Comparison of ENCODE assay signal across 19 cellular contexts in genomic region chr1:183002267-183002666, GRCh38. TPM values are rescaled to one million over a fixed set of nuclear protein-coding genes. Genes with fewer than 3 reads are reported as not detected.
DNase-seq lines count a peak whose midpoint lies in the region; ATAC-seq and TF ChIP-seq lines count a peak whose summit lies in the region.
"Had no signal": no experiment of that assay in that cellular context is flagged by ENCODE, and none has a peak within 500 bp of the region (broad histone marks: within the 10 kb centered on the region; RNA-seq: fewer than 3 reads in every experiment).

No MANE protein-coding gene starts in this region.

- H3K27me3 ChIP-seq in heart left ventricle (no peaks in the 10 kb centered on the region), right atrium auricular region (no peaks in the 10 kb centered on the region), thyroid gland (no peaks in the 10 kb centered on the region), brain microvascular endothelial cell (replicated peaks) (no peaks in the 10 kb centered on the region)
- H3K27me3 ChIP-seq: Peyer's patch, SJSA1 had no signal

- H3K4me3 ChIP-seq in heart left ventricle (no peak overlapping the region), right atrium auricular region (no peak overlapping the region), thyroid gland (replicated peaks in 1 of 3) (no peak overlapping the region), brain microvascular endothelial cell (ENCODE audit: low read depth, low read length) (no peak overlapping the region)
- H3K4me3 ChIP-seq: Peyer's patch, SJSA1 had no signal

- H3K27ac ChIP-seq in heart left ventricle = peak overlapping the region in 10 of 12 donors; percentile 27 to 77 (median 60)
- peak overlapping the region in 1 of 2 donors; percentile 66 for H3K27ac ChIP-seq in right atrium auricular region
- peak overlapping the region in 2 of 3 donors; percentile 6 to 11 for H3K27ac ChIP-seq in thyroid gland
- no peak overlapping the region for H3K27ac ChIP-seq in brain microvascular endothelial cell
- H3K27ac ChIP-seq: SJSA1 had no signal

- ATAC-seq in heart left ventricle = no peak
- ATAC-seq in GM21786 (IDR thresholded peaks at IDR 0.05; ENCODE audit: unreplicated experiment) = no peak

- H3K36me3 ChIP-seq in heart left ventricle (no peaks in the 10 kb centered on the region), right atrium auricular region (no peaks in the 10 kb centered on the region), thyroid gland (no peaks in the 10 kb centered on the region), brain microvascular endothelial cell (replicated peaks) (no peaks in the 10 kb centered on the region)
- H3K36me3 ChIP-seq: Peyer's patch, SJSA1 had no signal

- TF ChIP-seq CTCF in heart left ventricle (IDR thresholded peaks at IDR 0.05) = no peak
- no peak for TF ChIP-seq CTCF in right atrium auricular region (IDR thresholded peaks at IDR 0.05)
- no peak for TF ChIP-seq CTCF in thyroid gland (IDR thresholded peaks at IDR 0.05)
- no peak for TF ChIP-seq CTCF in brain microvascular endothelial cell (IDR thresholded peaks at IDR 0.05; ENCODE audit: low read depth, low read length, missing control alignments)

- TF ChIP-seq POLR2A in heart left ventricle (IDR thresholded peaks at IDR 0.05) (no peak), thyroid gland (IDR thresholded peaks at IDR 0.05) (no peak)

- intact Hi-C loops in heart left ventricle (cut with DNase I) (loop anchor here in 1 of 10 donors (5.0 kb wide), 1 partner anchor 40 kb away; no protein-coding TSS in a partner anchor), thyroid gland (cut with DNase I) (no loop called here)

- H3K4me1 ChIP-seq in heart left ventricle (peaks cover 0 to 41% (median 13%) of the 10 kb centered on the region in 12 donors), right atrium auricular region (no peaks in the 10 kb centered on the region), thyroid gland (peaks cover 0 to 15% of the 10 kb centered on the region in 2 donors)
- H3K4me1 ChIP-seq: Peyer's patch, SJSA1 had no signal

- no peaks in the 10 kb centered on the region for H3K9me3 ChIP-seq in heart left ventricle
- no peaks in the 10 kb centered on the region for H3K9me3 ChIP-seq in right atrium auricular region
- no peaks in the 10 kb centered on the region for H3K9me3 ChIP-seq in thyroid gland
- H3K9me3 ChIP-seq: Peyer's patch, SJSA1 had no signal

- no peak for DNase-seq in heart left ventricle
- DNase-seq in right atrium auricular region (ENCODE audit: low spot score) = no peak
- DNase-seq in NCI-H69 (lab: John Stamatoyannopoulos, UW) = peak; percentile 59
- DNase-seq in kidney tubule cell (ENCODE audit: low spot score) = peak; percentile 92
- no peak for DNase-seq in thyroid gland
- no peak for DNase-seq in NCI-H187 (lab: John Stamatoyannopoulos, UW)
- no peak for DNase-seq in brain microvascular endothelial cell
- DNase-seq: 8988T, DMS 273 treated with DMSO at 0.1 percent for 48 hours, DMS79 treated with DMSO at 0.1 percent for 48 hours, KG1, NCI-H1092 treated with DMSO at 0.1 percent for 48 hours, NCI-H2081, NCI-H2171 treated with DMSO at 0.1 percent for 48 hours, NCI-H524 treated with DMSO at 0.1 percent for 48 hours, Peyer's patch had no signal

- in situ Hi-C loops in brain microvascular endothelial cell (cut with HindIII; ENCODE audit: low pct_ligation_motif_present, low sequenced_read_pairs) = no loop called here

RNA-seq across cellular contexts. Expression of gene LAMC1, which starts 21.0 kb away (rescaled TPM):
- total RNA-seq in heart left ventricle (100 to 1,000 TPM in 7 of 9 donors, 10 to 100 TPM in 2; 78.6 to 226 (median 122) TPM), right atrium auricular region (100 to 1,000 TPM; 154 to 159 TPM), thyroid gland (100 to 1,000 TPM; 150 to 213 (median 174) TPM)
- 100 to 1,000 TPM in 1 of 2 donors, 10 to 100 TPM in 1; 22.9 to 108 TPM for polyA plus RNA-seq in heart left ventricle

RNA-seq across cellular contexts. Expression of gene SHCBP1L, which starts 49.3 kb away (rescaled TPM):
- under 1 TPM in 1 of 9 donors, not detected in 8; 0.31 TPM for total RNA-seq in heart left ventricle
- polyA plus RNA-seq in heart left ventricle = not detected
- total RNA-seq in right atrium auricular region = not detected
- 1 to 10 TPM in 1 of 4 donors, not detected in 3; 1.3 TPM for total RNA-seq in thyroid gland
- total RNA-seq: H4, Peyer's patch, SJSA1 had no signal

Comparison
In these comparisons a context has a peak if more than half of its experiments do, and no peak if none do; other contexts are left out.
1. DNase-seq: peak in NCI-H69 (single experiment) and kidney tubule cell (single experiment); none in heart left ventricle (0 of 5), right atrium auricular region (single experiment), thyroid gland (0 of 2), NCI-H187 (0 of 2) and brain microvascular endothelial cell (single experiment).